ENCODE assay signal across 8 cellular contexts in genomic region chr17:75876938-75877751, GRCh38. TPM values are rescaled to one million over a fixed set of nuclear protein-coding genes. Genes with fewer than 3 reads are reported as not detected.
A peak's percentile ranks its signal among the peaks of the same experiment; 100 is the strongest.
DNase-seq lines count a peak whose midpoint lies in the region; ATAC-seq, FAIRE-seq and TF ChIP-seq lines count a peak whose summit lies in the region.

No MANE protein-coding gene starts in this region.

- CTCF ChIA-PET in AG04450 (lab: Charles Lee): interaction anchor here (0.6 to 1.9 kb wide), 4 partner anchors 7 to 22 kb away, joined by 3 to 6 read pairs (median 4); partner anchors contain the start of gene WBP2

- ATAC-seq in GM18867 (IDR thresholded peaks at IDR 0.05; ENCODE audit: unreplicated experiment): peak; percentile 5

- POLR2A ChIA-PET in AG04450 (lab: Yijun Ruan, JAX): interaction anchor here (0.6 to 1.3 kb wide), 4 partner anchors 19 to 97 kb away, joined by 4 to 12 read pairs (median 4); partner anchors contain the start of genes TRIM65 and WBP2

- peak; percentile 81 for DNase-seq in AG04450 (ENCODE audit: low read depth, low spot score)
- peak; percentile 57 for DNase-seq in SK-N-DZ (ENCODE audit: low spot score)
- DNase-seq in choroid plexus epithelial cell (ENCODE audit: low read depth): peak; percentile 88
- peak; percentile 86 for DNase-seq in kidney glomerular epithelial cell (lab: John Stamatoyannopoulos, UW)
- peak; percentile 46 for DNase-seq in small intestine
- DNase-seq in NCI-H2227 treated with DMSO at 0.1 percent for 48 hours (lab: John Stamatoyannopoulos, UW): no peak
- DNase-seq in GM12891 (ENCODE audit: insufficient read length, low spot score): no peak

- H3K36me3 ChIP-seq in small intestine (ENCODE audit: control insufficient read depth in 2 of 2, insufficient read depth in 2 of 2, low read length in 2 of 2): no peaks in the 10 kb centered on the region

- H3K27me3 ChIP-seq in AG04450 (ENCODE audit: control insufficient read depth, insufficient read depth, low read length) (peaks cover 6% of the 10 kb centered on the region), small intestine (ENCODE audit: control insufficient read depth in 2 of 2, insufficient read depth in 2 of 2, low read length in 2 of 2) (no peaks in the 10 kb centered on the region)

- TF ChIP-seq POLR2A in GM12891 (IDR thresholded peaks at IDR 0.05; ENCODE audit: low read depth, low read length): no peak

- FAIRE-seq in small intestine (lab: Jason Lieb, UNC) (no peak), GM12891 (lab: Jason Lieb, UNC) (no peak)

- H3K4me3 ChIP-seq in AG04450 (ENCODE audit: low read depth, low read length) (peak overlapping the region; percentile 73), choroid plexus epithelial cell (ENCODE audit: low read depth, low read length) (peak overlapping the region; percentile 66), small intestine (ENCODE audit: low read depth in 1 of 2, low read length in 2 of 2) (peak overlapping the region; percentile 65 to 66)

- TF ChIP-seq CTCF in AG04450 (IDR thresholded peaks at IDR 0.05; ENCODE audit: low read depth, low read length): peak; percentile 5; the same call in 1 of the 2 replicates
- no peak for TF ChIP-seq CTCF in choroid plexus epithelial cell (conservative IDR thresholded peaks at IDR 0.05; ENCODE audit: low read depth, low read length)

- 4 to 15% (median 5%) methylated on average over 37 to 41 of the region's 41 CpGs for WGBS in small intestine, 3 donors

- peaks cover 0 to 6% of the 10 kb centered on the region in 2 donors for H3K4me1 ChIP-seq in small intestine (ENCODE audit: control insufficient read depth in 2 of 2, insufficient read depth in 1 of 2, low read depth in 1 of 2, low read length in 1 of 2)

- H3K27ac ChIP-seq in AG04450 (ENCODE audit: low read depth, low read length) (peak overlapping the region; percentile 89), small intestine (ENCODE audit: low read depth in 1 of 2, low read length in 1 of 2) (peak overlapping the region; percentile 93 to 94)

- H3K9me3 ChIP-seq in AG04450 (ENCODE audit: control insufficient read depth, insufficient read depth, low read length) (no peaks in the 10 kb centered on the region; the same call in 1 of the 2 replicates), small intestine (ENCODE audit: control insufficient read depth, low read depth) (no peaks in the 10 kb centered on the region)

TF ChIP-seq in GM12891, 5 proteins besides CTCF, POLR2A, EP300 and RAD21:
- no peak for TF ChIP-seq POU2F2 (IDR thresholded peaks at IDR 0.05; ENCODE audit: low read depth, low read length)
- TF ChIP-seq TAF1 (IDR thresholded peaks at IDR 0.05; ENCODE audit: low read depth, low read length): no peak
- no peak for TF ChIP-seq POLR2AphosphoS5 (IDR thresholded peaks at IDR 0.05; ENCODE audit: low read depth, low read length)
- no peak for TF ChIP-seq SPI1 (IDR thresholded peaks at IDR 0.05; ENCODE audit: low read depth, low read length)

RNA-seq across cellular contexts. Expression of gene TRIM47, which starts 1.2 kb away (rescaled TPM):
- polyA plus RNA-seq in AG04450 (2011; rRNA removed): 5.7 and 9.2 TPM in 2 replicates
- polyA minus RNA-seq in AG04450 (2011; rRNA and poly(A)+ RNA removed): 8.8 and 13.8 TPM in 2 replicates
- polyA plus RNA-seq in SK-N-DZ (2014; cell fraction: cytosol; rRNA removed): 42.0 and 46.7 TPM in 2 replicates
- 59.5 and 79.2 TPM in 2 replicates for polyA plus RNA-seq in SK-N-DZ (2014; cell fraction: nucleus; rRNA removed)
- polyA plus RNA-seq in small intestine: 10 to 100 TPM; 24.9 to 63.3 (median 62.7) TPM
- 1.0 TPM for polyA plus RNA-seq in GM12891 (2012; ENCODE audit: low read depth, missing spikeins)

RNA-seq across cellular contexts. Expression of gene TRIM65, which starts 19.6 kb away (rescaled TPM):
- 6.5 and 8.7 TPM in 2 replicates for polyA plus RNA-seq in AG04450 (2011; rRNA removed)
- 6.3 and 8.6 TPM in 2 replicates for polyA minus RNA-seq in AG04450 (2011; rRNA and poly(A)+ RNA removed)
- polyA plus RNA-seq in SK-N-DZ (2014; cell fraction: cytosol; rRNA removed): 42.9 and 44.0 TPM in 2 replicates
- polyA plus RNA-seq in SK-N-DZ (2014; cell fraction: nucleus; rRNA removed): 36.1 and 45.2 TPM in 2 replicates
- polyA plus RNA-seq in small intestine: 10 to 100 TPM in 1 of 3 donors, 1 to 10 TPM in 2; 6.5 to 15.9 (median 6.7) TPM
- polyA plus RNA-seq in GM12891 (2012; ENCODE audit: low read depth, missing spikeins): 7.0 TPM

RNA-seq across cellular contexts. Expression of gene WBP2, which starts 22.0 kb away (rescaled TPM):
- 33.3 and 35.3 TPM in 2 replicates for polyA plus RNA-seq in AG04450 (2011; rRNA removed)
- 30.2 and 36.0 TPM in 2 replicates for polyA minus RNA-seq in AG04450 (2011; rRNA and poly(A)+ RNA removed)
- 38.6 and 39.1 TPM in 2 replicates for polyA plus RNA-seq in SK-N-DZ (2014; cell fraction: cytosol; rRNA removed)
- 25.3 and 25.4 TPM in 2 replicates for polyA plus RNA-seq in SK-N-DZ (2014; cell fraction: nucleus; rRNA removed)
- 100 to 1,000 TPM in 1 of 3 donors, 10 to 100 TPM in 2; 68.4 to 121 (median 82.7) TPM for polyA plus RNA-seq in small intestine
- 60.5 TPM for polyA plus RNA-seq in GM12891 (2012; ENCODE audit: low read depth, missing spikeins)

RNA-seq across cellular contexts. Expression of gene MRPL38, which starts 27.5 kb away (rescaled TPM):
- polyA plus RNA-seq in AG04450 (2011; rRNA removed) (16.6 and 21.9 TPM in 2 replicates), small intestine (10 to 100 TPM; 63.2 to 93.5 (median 67.0) TPM)
- 21.9 and 33.7 TPM in 2 replicates for polyA minus RNA-seq in AG04450 (2011; rRNA and poly(A)+ RNA removed)
- polyA plus RNA-seq in SK-N-DZ (2014; cell fraction: cytosol; rRNA removed): 107 and 108 TPM in 2 replicates
- 204 and 219 TPM in 2 replicates for polyA plus RNA-seq in SK-N-DZ (2014; cell fraction: nucleus; rRNA removed)
- polyA plus RNA-seq in GM12891 (2012; ENCODE audit: low read depth, missing spikeins): 46.8 TPM

RNA-seq across cellular contexts. Expression of gene UNC13D, which starts 32.9 kb away (rescaled TPM):
- 0.11 and 0.16 TPM in 2 replicates for polyA plus RNA-seq in AG04450 (2011; rRNA removed)
- polyA minus RNA-seq in AG04450 (2011; rRNA and poly(A)+ RNA removed): 0.14 and 0.56 TPM in 2 replicates
- polyA plus RNA-seq in SK-N-DZ (2014; cell fraction: cytosol; rRNA removed): 13.1 and 17.0 TPM in 2 replicates
- polyA plus RNA-seq in SK-N-DZ (2014; cell fraction: nucleus; rRNA removed): 60.0 and 69.4 TPM in 2 replicates
- 10 to 100 TPM in 2 of 3 donors, 1 to 10 TPM in 1; 9.8 to 40.3 (median 15.3) TPM for polyA plus RNA-seq in small intestine
- 25.9 TPM for polyA plus RNA-seq in GM12891 (2012; ENCODE audit: low read depth, missing spikeins)

Comparison
In these comparisons a context has a peak if more than half of its experiments do, and no peak if none do; other contexts are left out.
1. DNase-seq: peak in AG04450 (single experiment), SK-N-DZ (single experiment), choroid plexus epithelial cell (single experiment), kidney glomerular epithelial cell (single experiment) and small intestine (single experiment); none in NCI-H2227 treated with DMSO at 0.1 percent for 48 hours (single experiment) and GM12891 (single experiment).
2. Peak in every context shown above with its lines, with median percentiles within 50 percentile points of each other: H3K4me3 ChIP-seq.